Comparison of ENCODE assay signal across 10 cellular contexts in the genomic region with DNA sequence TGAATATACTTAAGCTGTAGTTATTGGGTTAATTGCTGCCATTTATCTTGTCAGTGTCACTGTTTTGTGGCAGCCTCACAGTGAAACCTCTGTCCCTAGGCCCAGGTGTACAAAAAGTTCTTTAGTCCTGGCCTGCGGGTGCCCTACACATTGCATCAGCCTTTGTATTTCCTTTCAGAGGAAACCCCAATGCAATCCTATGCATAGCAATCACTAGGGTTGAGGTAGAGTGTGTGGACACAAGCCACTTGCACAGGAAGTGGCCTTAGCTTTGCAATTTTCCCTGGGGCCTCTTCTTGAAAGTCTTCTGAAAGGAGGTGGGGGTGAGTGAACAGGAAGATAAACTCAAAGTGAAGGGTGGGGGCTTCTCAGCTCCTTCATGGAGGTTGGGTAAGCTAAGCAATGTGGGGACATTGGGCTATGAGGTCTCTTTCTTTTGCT. TPM values are rescaled to one million over a fixed set of nuclear protein-coding genes. Genes with fewer than 3 reads are reported as not detected.
DNase-seq lines count a peak whose midpoint lies in the region; ATAC-seq and TF ChIP-seq lines count a peak whose summit lies in the region.
"Had no signal": no experiment of that assay in that cellular context is flagged by ENCODE, and none has a peak within 500 bp of the region (broad histone marks: within the 10 kb centered on the region; RNA-seq: fewer than 3 reads in every experiment).

No MANE protein-coding gene starts in this region.

- CTCF ChIA-PET in T-cell (lab: Charles Lee), result no interaction called here

- peak; percentile 28 to 38 for DNase-seq in activated T-cell treated with anti-CD3 and anti-CD28 coated beads, Interleukin-2, amount 50 U/mL, for 72 hours
- DNase-seq in activated T-cell treated with anti-CD3 and anti-CD28 coated beads, Interleukin-2, amount 50 U/mL, for 48 hours, result no peak
- DNase-seq in T-cell (peak in 5 of 34 experiments; percentile 0 to 23 (median 6)), vagina (ENCODE audit: extremely low spot score in 2 of 2) (no peak), NCI-H2196 treated with DMSO at 0.1 percent for 48 hours (lab: John Stamatoyannopoulos, UW; ENCODE audit: unreplicated experiment) (no peak)
- peak; percentile 20 to 73 for DNase-seq in stimulated activated naive CD8-positive, alpha-beta T cell treated with anti-CD3 and anti-CD28 coated beads, Interleukin-15, amount 100 ng/mL, for 72 hours
- no peak for DNase-seq in activated CD4-positive, CD25-positive, alpha-beta regulatory T cell (lab: John Stamatoyannopoulos, UW)
- DNase-seq: pancreas had no signal

- ATAC-seq in activated T-cell treated with anti-CD3 and anti-CD28 coated beads, Interleukin-2, amount 50 U/mL, for 72 hours (replicated peaks in 1 of 2), result peak; percentile 70 to 81
- ATAC-seq in HG03066 (IDR thresholded peaks at IDR 0.05; ENCODE audit: low read depth, unreplicated experiment) (peak; percentile 37), T-cell (replicated peaks in 1 of 4) (peak in 3 of 4 experiments; percentile 43 to 66 (median 43))
- peak; percentile 93 for ATAC-seq in stimulated activated naive CD8-positive, alpha-beta T cell treated with anti-CD3 and anti-CD28 coated beads, Interleukin-15, amount 100 ng/mL, for 72 hours

- TF ChIP-seq POLR2A in vagina (IDR thresholded peaks at IDR 0.05), result no peak

- no peaks in the 10 kb centered on the region for H3K9me3 ChIP-seq in vagina
- H3K9me3 ChIP-seq: pancreas had no signal

- POLR2A ChIA-PET in T-cell (lab: Charles Lee), result interaction anchor here in 1 of 2 donors (0.7 to 1.2 kb wide), 2 partner anchors 13 to 35 kb away, joined by 3 to 4 read pairs; no protein-coding TSS in a partner anchor

- H3K36me3 Mint-ChIP-seq in activated T-cell treated with anti-CD3 and anti-CD28 coated beads, Interleukin-2, amount 50 U/mL, for 72 hours (ENCODE audit: insufficient read depth in 2 of 2), result peaks cover 0 to 2% of the 10 kb centered on the region in 2 donors
- no peaks in the 10 kb centered on the region for H3K36me3 Mint-ChIP-seq in T-cell

- TF ChIP-seq CTCF in vagina (IDR thresholded peaks at IDR 0.05), result no peak

- H3K4me3 Mint-ChIP-seq in activated T-cell treated with anti-CD3 and anti-CD28 coated beads, Interleukin-2, amount 50 U/mL, for 72 hours, result peak overlapping the region; percentile 2 to 49
- peak overlapping the region in 1 of 3 donors; percentile 10 for H3K4me3 Mint-ChIP-seq in T-cell
- H3K4me3 Mint-ChIP-seq in stimulated activated naive CD8-positive, alpha-beta T cell treated with anti-CD3 and anti-CD28 coated beads, Interleukin-15, amount 100 ng/mL, for 72 hours, result peak overlapping the region; percentile 16 to 35

- no peak overlapping the region for H3K4me3 ChIP-seq in vagina
- H3K4me3 ChIP-seq: pancreas had no signal

- H3K4me1 Mint-ChIP-seq in activated T-cell treated with anti-CD3 and anti-CD28 coated beads, Interleukin-2, amount 50 U/mL, for 72 hours (ENCODE audit: low read depth), result peaks cover 52% of the 10 kb centered on the region
- peaks cover 55 to 73% (median 64%) of the 10 kb centered on the region in 3 donors for H3K4me1 Mint-ChIP-seq in T-cell
- peaks cover 51% of the 10 kb centered on the region for H3K4me1 Mint-ChIP-seq in stimulated activated naive CD8-positive, alpha-beta T cell treated with anti-CD3 and anti-CD28 coated beads, Interleukin-15, amount 100 ng/mL, for 72 hours

- peak overlapping the region; percentile 39 for H3K27ac Mint-ChIP-seq in activated T-cell treated with anti-CD3 and anti-CD28 coated beads, Interleukin-2, amount 50 U/mL, for 72 hours
- peak overlapping the region; percentile 67 to 77 for H3K27ac Mint-ChIP-seq in T-cell
- peak overlapping the region; percentile 85 to 94 for H3K27ac Mint-ChIP-seq in stimulated activated naive CD8-positive, alpha-beta T cell treated with anti-CD3 and anti-CD28 coated beads, Interleukin-15, amount 100 ng/mL, for 72 hours

- no peaks in the 10 kb centered on the region for H3K27me3 Mint-ChIP-seq in activated T-cell treated with anti-CD3 and anti-CD28 coated beads, Interleukin-2, amount 50 U/mL, for 72 hours (ENCODE audit: low read depth)
- no peaks in the 10 kb centered on the region for H3K27me3 Mint-ChIP-seq in T-cell
- no peaks in the 10 kb centered on the region for H3K27me3 Mint-ChIP-seq in stimulated activated naive CD8-positive, alpha-beta T cell treated with anti-CD3 and anti-CD28 coated beads, Interleukin-15, amount 100 ng/mL, for 72 hours

- intact Hi-C loops in vagina (cut with DNase I), result no loop called here

- peaks cover 1 to 4% of the 10 kb centered on the region in 2 donors for H3K9me3 Mint-ChIP-seq in activated T-cell treated with anti-CD3 and anti-CD28 coated beads, Interleukin-2, amount 50 U/mL, for 72 hours
- no peaks in the 10 kb centered on the region for H3K9me3 Mint-ChIP-seq in T-cell
- H3K9me3 Mint-ChIP-seq in stimulated activated naive CD8-positive, alpha-beta T cell treated with anti-CD3 and anti-CD28 coated beads, Interleukin-15, amount 100 ng/mL, for 72 hours, result peaks cover 0 to 6% of the 10 kb centered on the region in 2 donors

- no peaks in the 10 kb centered on the region for H3K36me3 ChIP-seq in vagina
- H3K36me3 ChIP-seq: pancreas had no signal

- H3K27ac ChIP-seq in vagina, result no peak overlapping the region
- H3K27ac ChIP-seq: pancreas had no signal

- no peaks in the 10 kb centered on the region for H3K4me1 ChIP-seq in vagina
- H3K4me1 ChIP-seq: pancreas had no signal

- H3K27me3 ChIP-seq in vagina, result no peaks in the 10 kb centered on the region
- H3K27me3 ChIP-seq: pancreas had no signal

RNA-seq across cellular contexts. Expression of a gene that starts 27.8 kb away (rescaled TPM):
- under 1 TPM in 1 of 2 donors, not detected in 1; 0.22 TPM for total RNA-seq in activated T-cell treated with anti-CD3 and anti-CD28 coated beads, Interleukin-2, amount 50 U/mL, for 72 hours
- total RNA-seq in T-cell (under 1 TPM in 4 of 5 donors, not detected in 1; 0.18 to 0.54 (median 0.45) TPM), vagina (57.0 TPM)
- total RNA-seq: epithelial cell of proximal tubule had no signal

Comparison
In these comparisons a context has a peak if more than half of its experiments do, and no peak if none do; other contexts are left out.
1. DNase-seq: peak in activated T-cell treated with anti-CD3 and anti-CD28 coated beads, Interleukin-2, amount 50 U/mL, for 72 hours (2 of 2) and stimulated activated naive CD8-positive, alpha-beta T cell treated with anti-CD3 and anti-CD28 coated beads, Interleukin-15, amount 100 ng/mL, for 72 hours (2 of 2); none in activated T-cell treated with anti-CD3 and anti-CD28 coated beads, Interleukin-2, amount 50 U/mL, for 48 hours (0 of 2), activated CD4-positive, CD25-positive, alpha-beta regulatory T cell (0 of 4), vagina (0 of 2) and NCI-H2196 treated with DMSO at 0.1 percent for 48 hours (single experiment).
2. ATAC-seq: peak in every context shown above with its lines; median percentile 93 in stimulated activated naive CD8-positive, alpha-beta T cell treated with anti-CD3 and anti-CD28 coated beads, Interleukin-15, amount 100 ng/mL, for 72 hours; 76 in activated T-cell treated with anti-CD3 and anti-CD28 coated beads, Interleukin-2, amount 50 U/mL, for 72 hours; 43 in T-cell; 37 in HG03066.
3. H3K27ac Mint-ChIP-seq: peak in every context shown above with its lines; median percentile 90 in stimulated activated naive CD8-positive, alpha-beta T cell treated with anti-CD3 and anti-CD28 coated beads, Interleukin-15, amount 100 ng/mL, for 72 hours; 72 in T-cell; 39 in activated T-cell treated with anti-CD3 and anti-CD28 coated beads, Interleukin-2, amount 50 U/mL, for 72 hours.
4. RNA of a gene that starts 27.8 kb away (total RNA-seq): 57.0 TPM in vagina (single experiment); 0.18 to 0.54 TPM in T-cell and 0.22 TPM in activated T-cell treated with anti-CD3 and anti-CD28 coated beads, Interleukin-2, amount 50 U/mL, for 72 hours; every median in the first group is over 10 times any median in the second.